In genomic region chr4:129143359-129143758, GRCh38 we compare ENCODE assay signal across 23 cellular contexts.
"Had no signal": no experiment of that assay in that cellular context is flagged by ENCODE, and none has a peak within 500 bp of the region (broad histone marks: within the 10 kb centered on the region; RNA-seq: fewer than 3 reads in every experiment).

No MANE protein-coding gene starts in this region.

- H3K9ac ChIP-seq: KMS-11 had no signal

- H3K9me3 ChIP-seq: SJSA1 had no signal

- H3K4me3 ChIP-seq: SJSA1, SK-N-MC had no signal

- FAIRE-seq: HTR-8/SVneo, RCC 7860 had no signal

- H3K4me2 ChIP-seq: KMS-11 had no signal

- H3K36me3 ChIP-seq: SJSA1 had no signal

- H3K4me1 ChIP-seq: SJSA1 had no signal

- DNase-seq: Kasumi-1, MM.1S, NCI-H1092 treated with DMSO at 0.1 percent for 48 hours, NCI-H1436, NCI-H187, NCI-H2029, NCI-H2081 treated with DMSO at 0.1 percent for 48 hours, NCI-H2171, NCI-H226, NCI-H446, NCI-H510A, NCI-H524 treated with DMSO at 0.1 percent for 48 hours, NCI-H69, NCI-H774, Right ventricle myocardium superior, RPMI8226, SIG-M5 had no signal

- H3K27ac ChIP-seq: HL-60, KMS-11, SJSA1, SK-N-MC had no signal
